ENCODE assay signal across 1 cellular context in the genomic region with DNA sequence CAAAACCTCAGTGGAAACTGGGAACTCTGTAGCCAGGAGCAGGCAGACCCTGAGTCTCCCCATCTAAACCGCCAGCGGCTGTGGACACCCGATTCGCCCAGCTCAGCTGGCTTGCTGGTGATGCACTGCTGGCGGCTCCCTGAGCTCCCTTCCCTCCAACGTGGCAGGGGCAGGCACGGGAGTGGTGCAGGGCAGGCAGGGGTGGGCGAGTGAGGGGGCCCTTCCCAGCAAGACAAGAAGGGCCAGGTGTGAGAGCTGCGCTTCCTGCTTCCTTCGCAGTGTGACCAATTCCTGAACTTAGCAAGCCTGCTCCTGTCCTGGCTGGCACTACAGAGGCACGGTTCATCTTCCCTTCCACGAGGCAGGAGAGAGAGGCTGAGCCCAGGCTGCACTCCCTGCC.
TF ChIP-seq lines count a peak whose summit lies in the region.

No MANE protein-coding gene starts in this region.

TF ChIP-seq in GM23338, 12 proteins besides CTCF, POLR2A, EP300 and RAD21 (continued from another document):
- TF ChIP-seq, protein P1, sequence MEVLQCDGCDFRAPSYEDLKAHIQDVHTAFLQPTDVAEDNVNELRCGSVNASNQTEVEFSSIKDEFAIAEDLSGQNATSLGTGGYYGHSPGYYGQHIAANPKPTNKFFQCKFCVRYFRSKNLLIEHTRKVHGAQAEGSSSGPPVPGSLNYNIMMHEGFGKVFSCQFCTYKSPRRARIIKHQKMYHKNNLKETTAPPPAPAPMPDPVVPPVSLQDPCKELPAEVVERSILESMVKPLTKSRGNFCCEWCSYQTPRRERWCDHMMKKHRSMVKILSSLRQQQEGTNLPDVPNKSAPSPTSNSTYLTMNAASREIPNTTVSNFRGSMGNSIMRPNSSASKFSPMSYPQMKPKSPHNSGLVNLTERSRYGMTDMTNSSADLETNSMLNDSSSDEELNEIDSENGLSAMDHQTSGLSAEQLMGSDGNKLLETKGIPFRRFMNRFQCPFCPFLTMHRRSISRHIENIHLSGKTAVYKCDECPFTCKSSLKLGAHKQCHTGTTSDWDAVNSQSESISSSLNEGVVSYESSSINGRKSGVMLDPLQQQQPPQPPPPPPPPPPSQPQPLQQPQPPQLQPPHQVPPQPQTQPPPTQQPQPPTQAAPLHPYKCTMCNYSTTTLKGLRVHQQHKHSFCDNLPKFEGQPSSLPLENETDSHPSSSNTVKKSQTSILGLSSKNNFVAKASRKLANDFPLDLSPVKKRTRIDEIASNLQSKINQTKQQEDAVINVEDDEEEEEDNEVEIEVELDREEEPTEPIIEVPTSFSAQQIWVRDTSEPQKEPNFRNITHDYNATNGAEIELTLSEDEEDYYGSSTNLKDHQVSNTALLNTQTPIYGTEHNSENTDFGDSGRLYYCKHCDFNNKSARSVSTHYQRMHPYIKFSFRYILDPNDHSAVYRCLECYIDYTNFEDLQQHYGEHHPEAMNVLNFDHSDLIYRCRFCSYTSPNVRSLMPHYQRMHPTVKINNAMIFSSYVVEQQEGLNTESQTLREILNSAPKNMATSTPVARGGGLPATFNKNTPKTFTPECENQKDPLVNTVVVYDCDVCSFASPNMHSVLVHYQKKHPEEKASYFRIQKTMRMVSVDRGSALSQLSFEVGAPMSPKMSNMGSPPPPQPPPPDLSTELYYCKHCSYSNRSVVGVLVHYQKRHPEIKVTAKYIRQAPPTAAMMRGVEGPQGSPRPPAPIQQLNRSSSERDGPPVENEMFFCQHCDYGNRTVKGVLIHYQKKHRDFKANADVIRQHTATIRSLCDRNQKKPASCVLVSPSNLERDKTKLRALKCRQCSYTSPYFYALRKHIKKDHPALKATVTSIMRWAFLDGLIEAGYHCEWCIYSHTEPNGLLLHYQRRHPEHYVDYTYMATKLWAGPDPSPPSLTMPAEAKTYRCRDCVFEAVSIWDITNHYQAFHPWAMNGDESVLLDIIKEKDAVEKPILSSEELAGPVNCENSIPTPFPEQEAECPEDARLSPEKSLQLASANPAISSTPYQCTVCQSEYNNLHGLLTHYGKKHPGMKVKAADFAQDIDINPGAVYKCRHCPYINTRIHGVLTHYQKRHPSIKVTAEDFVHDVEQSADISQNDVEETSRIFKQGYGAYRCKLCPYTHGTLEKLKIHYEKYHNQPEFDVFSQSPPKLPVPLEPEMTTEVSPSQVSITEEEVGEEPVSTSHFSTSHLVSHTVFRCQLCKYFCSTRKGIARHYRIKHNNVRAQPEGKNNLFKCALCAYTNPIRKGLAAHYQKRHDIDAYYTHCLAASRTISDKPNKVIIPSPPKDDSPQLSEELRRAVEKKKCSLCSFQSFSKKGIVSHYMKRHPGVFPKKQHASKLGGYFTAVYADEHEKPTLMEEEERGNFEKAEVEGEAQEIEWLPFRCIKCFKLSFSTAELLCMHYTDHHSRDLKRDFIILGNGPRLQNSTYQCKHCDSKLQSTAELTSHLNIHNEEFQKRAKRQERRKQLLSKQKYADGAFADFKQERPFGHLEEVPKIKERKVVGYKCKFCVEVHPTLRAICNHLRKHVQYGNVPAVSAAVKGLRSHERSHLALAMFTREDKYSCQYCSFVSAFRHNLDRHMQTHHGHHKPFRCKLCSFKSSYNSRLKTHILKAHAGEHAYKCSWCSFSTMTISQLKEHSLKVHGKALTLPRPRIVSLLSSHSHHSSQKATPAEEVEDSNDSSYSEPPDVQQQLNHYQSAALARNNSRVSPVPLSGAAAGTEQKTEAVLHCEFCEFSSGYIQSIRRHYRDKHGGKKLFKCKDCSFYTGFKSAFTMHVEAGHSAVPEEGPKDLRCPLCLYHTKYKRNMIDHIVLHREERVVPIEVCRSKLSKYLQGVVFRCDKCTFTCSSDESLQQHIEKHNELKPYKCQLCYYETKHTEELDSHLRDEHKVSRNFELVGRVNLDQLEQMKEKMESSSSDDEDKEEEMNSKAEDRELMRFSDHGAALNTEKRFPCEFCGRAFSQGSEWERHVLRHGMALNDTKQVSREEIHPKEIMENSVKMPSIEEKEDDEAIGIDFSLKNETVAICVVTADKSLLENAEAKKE (CRISPR knock-in tag; IDR thresholded peaks at IDR 0.05): no peak
- TF ChIP-seq ZNF331 (CRISPR knock-in tag; IDR thresholded peaks at IDR 0.05; ENCODE audit: low read depth) (no peak), EZH2 (IDR thresholded peaks at IDR 0.05; ENCODE audit: low read depth, unreplicated experiment) (no peak), NANOG (IDR thresholded peaks at IDR 0.05; ENCODE audit: borderline replicate concordance) (no peak), JUNB (IDR thresholded peaks at IDR 0.05; ENCODE audit: unreplicated experiment) (no peak), ZNF114 (CRISPR knock-in tag; IDR thresholded peaks at IDR 0.05) (no peak)
- TF ChIP-seq, protein P2, sequence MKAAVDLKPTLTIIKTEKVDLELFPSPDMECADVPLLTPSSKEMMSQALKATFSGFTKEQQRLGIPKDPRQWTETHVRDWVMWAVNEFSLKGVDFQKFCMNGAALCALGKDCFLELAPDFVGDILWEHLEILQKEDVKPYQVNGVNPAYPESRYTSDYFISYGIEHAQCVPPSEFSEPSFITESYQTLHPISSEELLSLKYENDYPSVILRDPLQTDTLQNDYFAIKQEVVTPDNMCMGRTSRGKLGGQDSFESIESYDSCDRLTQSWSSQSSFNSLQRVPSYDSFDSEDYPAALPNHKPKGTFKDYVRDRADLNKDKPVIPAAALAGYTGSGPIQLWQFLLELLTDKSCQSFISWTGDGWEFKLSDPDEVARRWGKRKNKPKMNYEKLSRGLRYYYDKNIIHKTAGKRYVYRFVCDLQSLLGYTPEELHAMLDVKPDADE (IDR thresholded peaks at IDR 0.05): no peak
